ENCODE assay signal across 17 cellular contexts in genomic region chr16:48511716-48512115, GRCh38.
"Had no signal": no experiment of that assay in that cellular context is flagged by ENCODE, and none has a peak within 500 bp of the region (broad histone marks: within the 10 kb centered on the region; RNA-seq: fewer than 3 reads in every experiment).

No MANE protein-coding gene starts in this region.

- H3K9me3 ChIP-seq: testis, uterus had no signal

- H3K27ac ChIP-seq: brain microvascular endothelial cell, heart right ventricle, parathyroid adenoma, testis, uterus had no signal

- H3K27me3 ChIP-seq: brain microvascular endothelial cell, heart right ventricle, testis, uterus had no signal

- H3K4me3 ChIP-seq: heart right ventricle, testis, uterus had no signal

- H3K4me1 ChIP-seq: heart right ventricle, parathyroid adenoma, testis, uterus had no signal

- H3K36me3 ChIP-seq: brain microvascular endothelial cell, heart right ventricle, uterus had no signal

- DNase-seq: activated CD4-positive, alpha-beta T cell treated with anti-CD3 and anti-CD28 coated beads for 1 hour; activated CD4-positive, alpha-beta T cell treated with anti-CD3 and anti-CD28 coated beads, Interleukin-2, amount 50 U/mL, for 48 hours; activated CD8-positive, alpha-beta memory T cell treated with anti-CD3 and anti-CD28 coated beads, Interleukin-2, amount 10 ng/mL, durations not matched to agents 7 days and 5 days; activated effector memory CD4-positive, alpha-beta T cell treated with Interleukin-2 at 50 U/mL for 16 hours; activated T-cell treated with anti-CD3 and anti-CD28 coated beads, Interleukin-2, amount 50 U/mL, for 24 hours; heart right ventricle; midbrain; naive B cell; retina; stimulated activated CD4-positive, alpha-beta T cell treated with anti-CD3 and anti-CD28 coated beads, Interleukin-1b, Interleukin-23, amount 100 ng/mL, for 48 hours; stimulated activated naive CD4-positive, alpha-beta T cell treated with Interleukin-2 at 50 U/mL for 16 hours; SW 1271; T1000; testis; uterus had no signal

- ATAC-seq: activated CD8-positive, alpha-beta memory T cell treated with anti-CD3 and anti-CD28 coated beads, Interleukin-2, amount 10 ng/mL, durations not matched to agents 7 days and 5 days had no signal
